ENCODE assay signal across 10 cellular contexts in the genomic region with DNA sequence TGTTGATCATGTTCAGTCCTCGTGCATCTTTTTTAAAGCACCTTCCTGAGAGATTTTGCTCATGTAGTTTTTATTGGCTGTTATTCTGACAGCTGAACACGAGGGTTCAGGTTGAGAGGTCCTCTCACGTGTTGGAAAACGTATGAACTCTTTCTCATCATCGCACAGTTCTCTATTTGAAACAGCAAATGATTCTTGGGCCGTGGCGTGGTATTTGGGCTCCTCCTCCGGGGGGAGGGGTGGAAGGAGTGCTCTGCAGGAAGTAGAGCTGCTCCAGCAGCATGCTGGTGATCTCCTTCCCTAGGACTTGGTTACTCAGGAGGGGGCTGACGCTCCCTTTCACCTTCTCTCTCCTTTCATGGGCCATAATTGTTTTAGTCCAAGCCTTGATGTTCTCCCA.
DNase-seq lines count a peak whose midpoint lies in the region; ATAC-seq and TF ChIP-seq lines count a peak whose summit lies in the region.
"Had no signal": no experiment of that assay in that cellular context is flagged by ENCODE, and none has a peak within 500 bp of the region (broad histone marks: within the 10 kb centered on the region; RNA-seq: fewer than 3 reads in every experiment).

No MANE protein-coding gene starts in this region.

- TF ChIP-seq CTCF in left ventricle myocardium inferior (IDR thresholded peaks at IDR 0.05; ENCODE audit: borderline replicate concordance): no peak

- H3K4me1 ChIP-seq in left ventricle myocardium inferior: peaks cover 25% of the 10 kb centered on the region

- intact Hi-C loops in left ventricle myocardium inferior (cut with micrococcal nuclease): no loop called here

- DNase-seq in DMS53 (lab: John Stamatoyannopoulos, UW) (peak; percentile 66), DMS53 treated with DMSO at 0.1 percent for 48 hours (lab: John Stamatoyannopoulos, UW; ENCODE audit: unreplicated experiment) (no peak), UCSD-AML1 (lab: John Stamatoyannopoulos, UW; ENCODE audit: unreplicated experiment) (peak; percentile 76), left ventricle myocardium inferior (peak; percentile 41)
- peak; percentile 38 to 50 for DNase-seq in stimulated activated CD4-positive, alpha-beta T cell treated with anti-CD3 and anti-CD28 coated beads, Interleukin-4, amount 100 ng/mL, for 48 hours (ENCODE audit: low read depth in 2 of 2)

- no peaks in the 10 kb centered on the region for H3K27me3 ChIP-seq in left ventricle myocardium inferior (ENCODE audit: low read depth)
- H3K27me3 ChIP-seq: SJSA1 had no signal

- H3K9me3 ChIP-seq in left ventricle myocardium inferior (replicated peaks): no peaks in the 10 kb centered on the region
- H3K9me3 ChIP-seq: SJSA1 had no signal

- no peak overlapping the region for H3K27ac ChIP-seq in left ventricle myocardium inferior (replicated peaks)
- H3K27ac ChIP-seq: 22Rv1, SJSA1 had no signal

- peak; percentile 81 for ATAC-seq in HG02885 (IDR thresholded peaks at IDR 0.05; ENCODE audit: poor library complexity, unreplicated experiment)
- ATAC-seq in HG03025 (IDR thresholded peaks at IDR 0.05; ENCODE audit: low FRiP score, unreplicated experiment): no peak
- ATAC-seq in HG02970 (IDR thresholded peaks at IDR 0.05; ENCODE audit: low FRiP score, unreplicated experiment): no peak

- no peak overlapping the region for H3K4me3 ChIP-seq in left ventricle myocardium inferior
- H3K4me3 ChIP-seq: SJSA1 had no signal

- no peaks in the 10 kb centered on the region for H3K36me3 ChIP-seq in left ventricle myocardium inferior
- H3K36me3 ChIP-seq: SJSA1 had no signal
